20 cellular contexts compared by ENCODE assay signal in genomic region chr6:126743051-126743450, GRCh38.
DNase-seq lines count a peak whose midpoint lies in the region; ATAC-seq and TF ChIP-seq lines count a peak whose summit lies in the region.
"Had no signal": no experiment of that assay in that cellular context is flagged by ENCODE, and none has a peak within 500 bp of the region (broad histone marks: within the 10 kb centered on the region; RNA-seq: fewer than 3 reads in every experiment).

No MANE protein-coding gene starts in this region.

- H3K36me3 Mint-ChIP-seq in WTC11 (peaks cover 9% of the 10 kb centered on the region), nephron (ENCODE audit: low read depth) (peaks cover 6% of the 10 kb centered on the region)
- H3K36me3 Mint-ChIP-seq in activated CD4-positive, alpha-beta memory T cell treated with anti-CD3 and anti-CD28 coated beads for 36 hours, result no peaks in the 10 kb centered on the region

- H3K9me3 Mint-ChIP-seq in WTC11, result peaks cover 22% of the 10 kb centered on the region
- peaks cover 18% of the 10 kb centered on the region for H3K9me3 Mint-ChIP-seq in nephron
- no peaks in the 10 kb centered on the region for H3K9me3 Mint-ChIP-seq in activated CD4-positive, alpha-beta memory T cell treated with anti-CD3 and anti-CD28 coated beads for 36 hours
- H3K9me3 Mint-ChIP-seq: HFFc6 had no signal

- H3K4me3 Mint-ChIP-seq in WTC11, result no peak overlapping the region
- no peak overlapping the region for H3K4me3 Mint-ChIP-seq in nephron
- no peak overlapping the region for H3K4me3 Mint-ChIP-seq in activated CD4-positive, alpha-beta memory T cell treated with anti-CD3 and anti-CD28 coated beads for 36 hours
- H3K4me3 Mint-ChIP-seq: CD4-positive, alpha-beta memory T cell; HFFc6 had no signal

- H3K27me3 Mint-ChIP-seq in WTC11 (ENCODE audit: low read depth) (no peaks in the 10 kb centered on the region), nephron (ENCODE audit: low read depth) (no peaks in the 10 kb centered on the region)
- no peaks in the 10 kb centered on the region for H3K27me3 Mint-ChIP-seq in activated CD4-positive, alpha-beta memory T cell treated with anti-CD3 and anti-CD28 coated beads for 36 hours

- POLR2A ChIA-PET in WTC11 (lab: Charles Lee), result interaction anchor here (0.6 to 0.7 kb wide), 2 partner anchors 42 to 63 kb away, joined by 3 to 13 read pairs; no protein-coding TSS in a partner anchor
- POLR2A ChIA-PET in activated CD4-positive, alpha-beta memory T cell treated with anti-CD3 and anti-CD28 coated beads for 36 hours (lab: Charles Lee), result no interaction called here

- H3K27ac Mint-ChIP-seq in WTC11 (peak overlapping the region; percentile 55; the same call in 1 of the 2 replicates), nephron (peak overlapping the region; percentile 33 to 91 (median 75))
- H3K27ac Mint-ChIP-seq in activated CD4-positive, alpha-beta memory T cell treated with anti-CD3 and anti-CD28 coated beads for 36 hours, result no peak overlapping the region
- H3K27ac Mint-ChIP-seq: CD4-positive, alpha-beta memory T cell; HFFc6 had no signal

- H3K4me1 Mint-ChIP-seq in WTC11, result no peaks in the 10 kb centered on the region
- peaks cover 27% of the 10 kb centered on the region for H3K4me1 Mint-ChIP-seq in nephron
- no peaks in the 10 kb centered on the region for H3K4me1 Mint-ChIP-seq in activated CD4-positive, alpha-beta memory T cell treated with anti-CD3 and anti-CD28 coated beads for 36 hours (ENCODE audit: low read depth)
- H3K4me1 Mint-ChIP-seq: CD4-positive, alpha-beta memory T cell had no signal

- CTCF ChIA-PET in WTC11 (lab: Charles Lee), result no interaction called here
- CTCF ChIA-PET in activated CD4-positive, alpha-beta memory T cell treated with anti-CD3 and anti-CD28 coated beads for 36 hours (lab: Charles Lee), result no interaction called here

- TF ChIP-seq CTCF in WTC11 (IDR thresholded peaks at IDR 0.05) (no peak), nephron (IDR thresholded peaks at IDR 0.05; ENCODE audit: unreplicated experiment in 3 of 3) (no peak)

- DNase-seq in AG20443 (ENCODE audit: low spot score) (peak; percentile 18), WTC11 (ENCODE audit: low spot score) (no peak), astrocyte of the hippocampus (ENCODE audit: low read depth, low spot score) (peak; percentile 11), SIG-M5 treated with dmso at 0.1 percent for 504 hours (lab: John Stamatoyannopoulos, UW; ENCODE audit: unreplicated experiment) (no peak), RKO (ENCODE audit: low spot score) (no peak)
- DNase-seq in stimulated activated CD4-positive, alpha-beta T cell treated with anti-CD3 and anti-CD28 coated beads, Interleukin-4, amount 100 ng/mL, for 4 hours, result no peak
- no peak for DNase-seq in activated CD4-positive, alpha-beta memory T cell treated with anti-CD3 and anti-CD28 coated beads for 36 hours
- DNase-seq: 8988T; ACHN; C1 segment of cervical spinal cord; Calu3; CD4-positive, alpha-beta memory T cell; COR-L47; DMS53; DMS79 treated with DMSO at 0.1 percent for 48 hours; GF-D8; GOT3; HFFc6 had no signal

- intact Hi-C loops in activated CD4-positive, alpha-beta memory T cell treated with anti-CD3 and anti-CD28 coated beads for 36 hours (cut with micrococcal nuclease), result no loop called here

- ATAC-seq in WTC11, result no peak
- ATAC-seq: A549 had no signal

TF ChIP-seq in WTC11, 78 proteins besides CTCF, POLR2A, EP300 and RAD21:
- TF ChIP-seq ELF4 (CRISPR knock-in tag; IDR thresholded peaks at IDR 0.05; ENCODE audit: low read depth), result no peak
- no peak for TF ChIP-seq TEAD1 (CRISPR knock-in tag; IDR thresholded peaks at IDR 0.05)
- TF ChIP-seq NFATC4 (CRISPR knock-in tag; IDR thresholded peaks at IDR 0.05), result no peak
- no peak for TF ChIP-seq ATF1 (CRISPR knock-in tag; IDR thresholded peaks at IDR 0.05)
- no peak for TF ChIP-seq RORB (CRISPR knock-in tag; IDR thresholded peaks at IDR 0.05)
- TF ChIP-seq HMGA2 (CRISPR knock-in tag; IDR thresholded peaks at IDR 0.05), result no peak
- TF ChIP-seq ESRRA (CRISPR knock-in tag; IDR thresholded peaks at IDR 0.05; ENCODE audit: borderline replicate concordance), result no peak
- TF ChIP-seq, protein P1, sequence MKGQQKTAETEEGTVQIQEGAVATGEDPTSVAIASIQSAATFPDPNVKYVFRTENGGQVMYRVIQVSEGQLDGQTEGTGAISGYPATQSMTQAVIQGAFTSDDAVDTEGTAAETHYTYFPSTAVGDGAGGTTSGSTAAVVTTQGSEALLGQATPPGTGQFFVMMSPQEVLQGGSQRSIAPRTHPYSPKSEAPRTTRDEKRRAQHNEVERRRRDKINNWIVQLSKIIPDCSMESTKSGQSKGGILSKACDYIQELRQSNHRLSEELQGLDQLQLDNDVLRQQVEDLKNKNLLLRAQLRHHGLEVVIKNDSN (CRISPR knock-in tag; IDR thresholded peaks at IDR 0.05), result no peak

Comparison
In these comparisons a context has a peak if more than half of its experiments do, and no peak if none do; other contexts are left out.
1. DNase-seq: peak in AG20443 (single experiment) and astrocyte of the hippocampus (single experiment); none in WTC11 (single experiment), SIG-M5 treated with dmso at 0.1 percent for 504 hours (single experiment), stimulated activated CD4-positive, alpha-beta T cell treated with anti-CD3 and anti-CD28 coated beads, Interleukin-4, amount 100 ng/mL, for 4 hours (0 of 2), RKO (single experiment) and activated CD4-positive, alpha-beta memory T cell treated with anti-CD3 and anti-CD28 coated beads for 36 hours (single experiment).